In genomic region chr15:58446521-58446920, GRCh38 we compare ENCODE assay signal across 30 cellular contexts. TPM values are rescaled to one million over a fixed set of nuclear protein-coding genes. Genes with fewer than 3 reads are reported as not detected.
"Had no signal": no experiment of that assay in that cellular context is flagged by ENCODE, and none has a peak within 500 bp of the region (broad histone marks: within the 10 kb centered on the region; RNA-seq: fewer than 3 reads in every experiment).

No MANE protein-coding gene starts in this region.

- H3K27ac ChIP-seq: adrenal gland, cardiac muscle cell, coronary artery, parathyroid adenoma, psoas muscle, sigmoid colon, upper lobe of left lung had no signal

- H3K27me3 ChIP-seq: adrenal gland, cardiac muscle cell, sigmoid colon, upper lobe of left lung had no signal

- ATAC-seq: left colon; psoas muscle; stimulated activated effector memory CD8-positive, alpha-beta T cell treated with anti-CD3 and anti-CD28 coated beads, Interleukin-12 subunit alpha, Interleukin-12 subunit beta, amount 100 ng/mL, for 72 hours had no signal

- H3K4me3 ChIP-seq: adrenal gland, cardiac muscle cell, coronary artery, psoas muscle, sigmoid colon, upper lobe of left lung had no signal

- H3K36me3 Mint-ChIP-seq: brain; stimulated activated effector memory CD8-positive, alpha-beta T cell treated with anti-CD3 and anti-CD28 coated beads, Interleukin-12 subunit alpha, Interleukin-12 subunit beta, amount 100 ng/mL, for 72 hours had no signal

- H3K4me3 Mint-ChIP-seq: activated B cell treated with CpG ODN at 0.5 μM for 24 hours; activated CD4-positive, alpha-beta T cell treated with anti-CD3 and anti-CD28 coated beads for 36 hours; activated naive CD4-positive, alpha-beta T cell treated with anti-CD3 and anti-CD28 coated beads, Interleukin-2, amount 10 ng/mL, durations not matched to agents 7 days and 5 days; activated T-cell treated with anti-CD3 and anti-CD28 coated beads, Interleukin-2, amount 50 U/mL, for 24 hours; brain; neural crest cell; stimulated activated effector memory CD8-positive, alpha-beta T cell treated with anti-CD3 and anti-CD28 coated beads, Interleukin-12 subunit alpha, Interleukin-12 subunit beta, amount 100 ng/mL, for 72 hours had no signal

- H3K79me2 ChIP-seq: parathyroid adenoma had no signal

- H2AFZ ChIP-seq: parathyroid adenoma had no signal

- H3K27me3 Mint-ChIP-seq: activated B cell treated with CpG ODN at 0.5 μM for 24 hours; activated CD4-positive, alpha-beta T cell treated with anti-CD3 and anti-CD28 coated beads for 36 hours; activated T-cell treated with anti-CD3 and anti-CD28 coated beads, Interleukin-2, amount 50 U/mL, for 24 hours; naive thymus-derived CD4-positive, alpha-beta T cell; stimulated activated naive CD8-positive, alpha-beta T cell treated with anti-CD3 and anti-CD28 coated beads, Interleukin-15, amount 100 ng/mL, for 72 hours had no signal

- H3K27ac Mint-ChIP-seq: activated B cell treated with CpG ODN at 0.5 μM for 24 hours; activated naive CD4-positive, alpha-beta T cell treated with anti-CD3 and anti-CD28 coated beads, Interleukin-2, amount 10 ng/mL, durations not matched to agents 7 days and 5 days; stimulated activated effector memory CD8-positive, alpha-beta T cell treated with anti-CD3 and anti-CD28 coated beads, Interleukin-12 subunit alpha, Interleukin-12 subunit beta, amount 100 ng/mL, for 72 hours had no signal

- H3K36me3 ChIP-seq: adrenal gland, cardiac muscle cell, sigmoid colon, upper lobe of left lung had no signal

- H3K4me1 ChIP-seq: parathyroid adenoma had no signal

- H3K9me3 Mint-ChIP-seq: activated B cell treated with CpG ODN at 0.5 μM for 24 hours; activated naive CD4-positive, alpha-beta T cell treated with anti-CD3 and anti-CD28 coated beads, Interleukin-2, amount 10 ng/mL, durations not matched to agents 7 days and 5 days; activated T-cell treated with anti-CD3 and anti-CD28 coated beads, Interleukin-2, amount 50 U/mL, for 24 hours; brain; neural crest cell; stimulated activated effector memory CD8-positive, alpha-beta T cell treated with anti-CD3 and anti-CD28 coated beads, Interleukin-12 subunit alpha, Interleukin-12 subunit beta, amount 100 ng/mL, for 72 hours; stimulated activated naive CD8-positive, alpha-beta T cell treated with anti-CD3 and anti-CD28 coated beads, Interleukin-15, amount 100 ng/mL, for 72 hours had no signal

- H3K9me3 ChIP-seq: adrenal gland, psoas muscle, sigmoid colon, upper lobe of left lung had no signal

- DNase-seq: activated B cell treated with CpG ODN at 0.5 μM for 24 hours; activated CD4-positive, alpha-beta T cell treated with anti-CD3 and anti-CD28 coated beads for 36 hours; activated CD4-positive, alpha-beta T cell treated with anti-CD3 and anti-CD28 coated beads, Interleukin-2, amount 50 U/mL, for 4 hours; activated CD8-positive, alpha-beta memory T cell treated with anti-CD3 and anti-CD28 coated beads, Interleukin-2, amount 50 U/mL, for 48 hours; activated gamma-delta T cell; activated naive CD4-positive, alpha-beta T cell treated with anti-CD3 and anti-CD28 coated beads, Interleukin-2, amount 10 ng/mL, durations not matched to agents 7 days and 5 days; activated T-cell treated with anti-CD3 and anti-CD28 coated beads, Interleukin-2, amount 50 U/mL, for 24 hours; adrenal gland; hippocampal formation; left colon; midbrain; naive thymus-derived CD4-positive, alpha-beta T cell; occipital lobe; psoas muscle; sigmoid colon; small intestine; stimulated activated CD4-positive, alpha-beta T cell treated with anti-CD3 and anti-CD28 coated beads, Interleukin-4, amount 100 ng/mL, for 24 hours; stimulated activated naive CD8-positive, alpha-beta T cell treated with anti-CD3 and anti-CD28 coated beads, Interleukin-15, amount 100 ng/mL, for 72 hours; substantia nigra; T-helper 2 cell; upper lobe of left lung had no signal

- H3K4me1 Mint-ChIP-seq: activated B cell treated with CpG ODN at 0.5 μM for 24 hours; stimulated activated effector memory CD8-positive, alpha-beta T cell treated with anti-CD3 and anti-CD28 coated beads, Interleukin-12 subunit alpha, Interleukin-12 subunit beta, amount 100 ng/mL, for 72 hours had no signal

RNA-seq across cellular contexts. Expression of gene LIPC, which starts 14.7 kb away (rescaled TPM):
- total RNA-seq: activated B cell treated with CpG ODN at 0.5 μM for 24 hours, cardiac muscle cell, cerebellum, endothelial cell of umbilical vein, mammary epithelial cell, neural crest cell, psoas muscle had no signal
